8 cellular contexts compared by ENCODE assay signal in genomic region chr12:52050771-52051541, GRCh38. TPM values are rescaled to one million over a fixed set of nuclear protein-coding genes. Genes with fewer than 3 reads are reported as not detected.
DNase-seq lines count a peak whose midpoint lies in the region; ATAC-seq and TF ChIP-seq lines count a peak whose summit lies in the region.

Gene NR4A1 (plus strand): TSS chr12:52051442. CDS start chr12:52054329, 2,887 bp downstream.

- intact Hi-C loops in left colon (cut with DNase I, micrococcal nuclease): no loop called here

- peak; percentile 28 for TF ChIP-seq CTCF in choroid plexus epithelial cell (conservative IDR thresholded peaks at IDR 0.05; ENCODE audit: low read depth, low read length)

- H3K4me3 ChIP-seq in choroid plexus epithelial cell (ENCODE audit: low read depth, low read length): peak within 1 kb of the TSS; percentile 66

- ATAC-seq in GM18870 (IDR thresholded peaks at IDR 0.05; ENCODE audit: unreplicated experiment) (peak; percentile 56), HG03108 (IDR thresholded peaks at IDR 0.05; ENCODE audit: unreplicated experiment) (peak; percentile 70), left colon (peak; percentile 75)

- DNase-seq in AG08396 (ENCODE audit: low spot score): peak; percentile 98
- peak; percentile 91 for DNase-seq in NCI-H345 (lab: John Stamatoyannopoulos, UW)
- DNase-seq in activated CD4-positive, alpha-beta T cell treated with anti-CD3 and anti-CD28 coated beads for 4 hours: peak; percentile 100
- peak; percentile 96 for DNase-seq in choroid plexus epithelial cell (ENCODE audit: low read depth)
- DNase-seq in left colon: peak; percentile 97 to 99
- peak; percentile 99 to 100 for DNase-seq in stimulated activated CD4-positive, alpha-beta T cell treated with anti-CD3 and anti-CD28 coated beads, Interleukin-1b, Interleukin-23, amount 100 ng/mL, for 4 hours (ENCODE audit: low read depth in 2 of 2)

RNA-seq across cellular contexts. Expression of gene NR4A1, which starts in this region (rescaled TPM):
- total RNA-seq in left colon: 100 to 1,000 TPM in 1 of 2 donors, 10 to 100 TPM in 1; 37.7 to 182 TPM

Comparison
In these comparisons a context has a peak if more than half of its experiments do, and no peak if none do; other contexts are left out.
1. Peak in every context shown above with its lines: DNase-seq, ATAC-seq and H3K4me3 ChIP-seq.